10 cellular contexts compared by ENCODE assay signal in genomic region chr6:157557541-157557940, GRCh38.
A peak's percentile ranks its signal among the peaks of the same experiment; 100 is the strongest.
DNase-seq lines count a peak whose midpoint lies in the region; ATAC-seq, FAIRE-seq and TF ChIP-seq lines count a peak whose summit lies in the region.
"Had no signal": no experiment of that assay in that cellular context is flagged by ENCODE, and none has a peak within 500 bp of the region (broad histone marks: within the 10 kb centered on the region; RNA-seq: fewer than 3 reads in every experiment).

No MANE protein-coding gene starts in this region.

- H3K79me2 ChIP-seq in K562 (ENCODE audit: control insufficient read depth, insufficient read depth, low read length): no peaks in the 10 kb centered on the region

- H3K9ac ChIP-seq in K562 (ENCODE audit: insufficient read depth in 1 of 2, low read depth in 2 of 2, low read length in 2 of 2): no peak overlapping the region

- intact Hi-C loops in K562 (cut with micrococcal nuclease) (no loop called here), left ventricle myocardium superior (cut with micrococcal nuclease) (no loop called here), aorta (cut with DNase I) (no loop called here)

- peaks cover 0 to 10% of the 10 kb centered on the region in 2 experiments; a peak in 1 of 5 replicates for H3K4me1 ChIP-seq in K562 (replicated peaks in 1 of 2; ENCODE audit: control insufficient read depth in 2 of 2, insufficient read depth in 2 of 2, low read length in 2 of 2)
- peaks cover 12% of the 10 kb centered on the region for H3K4me1 ChIP-seq in CD8-positive, alpha-beta memory T cell (ENCODE audit: insufficient read depth, low read length)
- no peaks in the 10 kb centered on the region for H3K4me1 ChIP-seq in aorta (ENCODE audit: control insufficient read depth in 1 of 2, insufficient read depth in 2 of 2, low read length in 2 of 2)

- no peaks in the 10 kb centered on the region for H3K9me3 ChIP-seq in K562 (replicated peaks; ENCODE audit: control insufficient read depth, insufficient read depth, low read depth, low read length)
- H3K9me3 ChIP-seq in CD8-positive, alpha-beta memory T cell (ENCODE audit: low read length): no peaks in the 10 kb centered on the region
- no peaks in the 10 kb centered on the region for H3K9me3 ChIP-seq in aorta (ENCODE audit: control insufficient read depth, low read length)
- H3K9me3 ChIP-seq: heart right ventricle had no signal

- TF ChIP-seq POLR2A in K562 (conservative IDR thresholded peaks at IDR 0.05): no peak

- TF ChIP-seq CTCF in K562 (IDR thresholded peaks at IDR 0.05 in 2 of 3, conservative IDR thresholded peaks at IDR 0.05 in 1 of 3; ENCODE audit: insufficient read depth in 2 of 3, low read depth in 1 of 3, low read length in 3 of 3): no peak

- DNase-seq in K562 (ENCODE audit: extremely low read depth in 1 of 4, low spot score in 3 of 4): no peak
- no peak for DNase-seq in CD8-positive, alpha-beta memory T cell
- DNase-seq in left ventricle myocardium superior: no peak
- no peak for DNase-seq in aorta
- no peak for DNase-seq in NCI-H2107 treated with DMSO at 0.1 percent for 48 hours (lab: John Stamatoyannopoulos, UW; ENCODE audit: unreplicated experiment)
- DNase-seq: heart right ventricle had no signal

- H3K27me3 ChIP-seq in K562 (ENCODE audit: control insufficient read depth in 2 of 2, insufficient read depth in 2 of 2, low read length in 2 of 2) (no peaks in the 10 kb centered on the region), aorta (ENCODE audit: control insufficient read depth in 1 of 2, insufficient read depth in 2 of 2, low read length in 1 of 2) (no peaks in the 10 kb centered on the region)
- no peaks in the 10 kb centered on the region for H3K27me3 ChIP-seq in CD8-positive, alpha-beta memory T cell (ENCODE audit: insufficient read depth, low read length, poor library complexity, severe bottlenecking)
- H3K27me3 ChIP-seq: heart right ventricle had no signal

- H3K9me1 ChIP-seq in K562 (ENCODE audit: control insufficient read depth, insufficient read depth, low read length): no peaks in the 10 kb centered on the region

- H3K4me3 ChIP-seq in K562 (no peak overlapping the region), aorta (ENCODE audit: low read length in 2 of 2) (no peak overlapping the region)
- H3K4me3 ChIP-seq in CD8-positive, alpha-beta memory T cell (ENCODE audit: low read length): no peak overlapping the region
- H3K4me3 ChIP-seq: heart right ventricle had no signal

- TF ChIP-seq RAD21 in K562 (CRISPR knock-in tag; conservative IDR thresholded peaks at IDR 0.05 in 1 of 2, IDR thresholded peaks at IDR 0.05 in 1 of 2): no peak

- no peaks in the 10 kb centered on the region for H3K27me3 Mint-ChIP-seq in CD8-positive, alpha-beta memory T cell

- in situ Hi-C loops in K562 (cut with MboI): no loop called here

- H3K4me2 ChIP-seq in K562 (ENCODE audit: insufficient read depth, low read length): no peak overlapping the region

- FAIRE-seq in K562 (lab: Jason Lieb, UNC): peak; percentile 23

- H3K4me1 Mint-ChIP-seq in CD8-positive, alpha-beta memory T cell: peaks cover 40 to 50% (median 41%) of the 10 kb centered on the region in 3 donors

- ATAC-seq in GM18858 (IDR thresholded peaks at IDR 0.05; ENCODE audit: unreplicated experiment): peak; percentile 39
- peak; percentile 62 for ATAC-seq in GM21529 (IDR thresholded peaks at IDR 0.05; ENCODE audit: unreplicated experiment)
- peak; percentile 42 for ATAC-seq in HG03354 (IDR thresholded peaks at IDR 0.05; ENCODE audit: poor library complexity, severe bottlenecking, unreplicated experiment)
- ATAC-seq in K562: peak; percentile 35; the same call in 1 of the 3 replicates
- no peak for ATAC-seq in left ventricle myocardium superior
- ATAC-seq in aorta (ENCODE audit: low FRiP score): no peak

- no peak overlapping the region for H3K27ac ChIP-seq in K562 (ENCODE audit: extremely low read depth, low read depth, low read length)
- no peak overlapping the region for H3K27ac ChIP-seq in CD8-positive, alpha-beta memory T cell (ENCODE audit: low read depth, low read length)
- H3K27ac ChIP-seq in aorta (ENCODE audit: low read depth in 1 of 2, low read length in 2 of 2): no peak overlapping the region
- H3K27ac ChIP-seq: heart right ventricle had no signal

- TF ChIP-seq EP300 in K562 (IDR thresholded peaks at IDR 0.05; ENCODE audit: low read length): no peak

- no peak overlapping the region for H2AFZ ChIP-seq in K562 (ENCODE audit: low read depth, low read length)

- peak overlapping the region in 1 of 8 donors; percentile 1 for H3K27ac Mint-ChIP-seq in CD8-positive, alpha-beta memory T cell
- H3K27ac Mint-ChIP-seq: nephron had no signal

- H3K36me3 ChIP-seq in K562 (ENCODE audit: control insufficient read depth, insufficient read depth, low read length): peaks cover 4% of the 10 kb centered on the region; the same call in 1 of the 3 replicates
- no peaks in the 10 kb centered on the region for H3K36me3 ChIP-seq in CD8-positive, alpha-beta memory T cell (ENCODE audit: insufficient read depth, low read length)
- H3K36me3 ChIP-seq in aorta (ENCODE audit: control insufficient read depth in 1 of 2, insufficient read depth in 2 of 2, low read length in 1 of 2): no peaks in the 10 kb centered on the region

- POLR2A ChIA-PET in K562 (lab: Yijun Ruan, JAX): no interaction called here
- POLR2A ChIA-PET in CD8-positive, alpha-beta memory T cell (lab: Charles Lee): no interaction called here

- CTCF ChIA-PET in K562 (lab: Yijun Ruan, JAX; ENCODE audit: low intra/inter-chr PET ratio): interaction anchor here (2.8 kb wide), 1 partner anchor 242 kb away, joined by 20 read pairs; no protein-coding TSS in a partner anchor
- CTCF ChIA-PET in CD8-positive, alpha-beta memory T cell (lab: Charles Lee): no interaction called here

- H3K4me3 Mint-ChIP-seq in CD8-positive, alpha-beta memory T cell: peak overlapping the region in 1 of 7 donors; percentile 23
- H3K4me3 Mint-ChIP-seq: nephron had no signal

- BruUV-seq in K562 (replicated peaks; lab: Mats Ljungman, UMichigan): no TSS peak

- no peaks in the 10 kb centered on the region for H4K20me1 ChIP-seq in K562 (replicated peaks; ENCODE audit: control insufficient read depth, insufficient read depth, low read length)

- peaks cover 0 to 6% (median 0%) of the 10 kb centered on the region in 3 donors for H3K36me3 Mint-ChIP-seq in CD8-positive, alpha-beta memory T cell

- no peaks in the 10 kb centered on the region for H3K9me3 Mint-ChIP-seq in CD8-positive, alpha-beta memory T cell

- 63% methylated on average over 7 of the region's 7 CpGs for WGBS in K562 (ENCODE audit: insufficient coverage, low coverage, missing lambda C conversion rate)
- WGBS in aorta, 2 donors: 84 to 86% methylated on average over 7 of the region's 7 CpGs

TF ChIP-seq in K562, 482 proteins besides CTCF, POLR2A, EP300 and RAD21 (continues in another document):
- TF ChIP-seq ZNF174 (CRISPR knock-in tag; IDR thresholded peaks at IDR 0.05): no peak
- no peak for TF ChIP-seq MCM7 (IDR thresholded peaks at IDR 0.05)
- no peak for TF ChIP-seq PRPF4 (IDR thresholded peaks at IDR 0.05; ENCODE audit: insufficient read depth, low read depth, low read length, poor library complexity, severe bottlenecking)
- TF ChIP-seq, protein P1, sequence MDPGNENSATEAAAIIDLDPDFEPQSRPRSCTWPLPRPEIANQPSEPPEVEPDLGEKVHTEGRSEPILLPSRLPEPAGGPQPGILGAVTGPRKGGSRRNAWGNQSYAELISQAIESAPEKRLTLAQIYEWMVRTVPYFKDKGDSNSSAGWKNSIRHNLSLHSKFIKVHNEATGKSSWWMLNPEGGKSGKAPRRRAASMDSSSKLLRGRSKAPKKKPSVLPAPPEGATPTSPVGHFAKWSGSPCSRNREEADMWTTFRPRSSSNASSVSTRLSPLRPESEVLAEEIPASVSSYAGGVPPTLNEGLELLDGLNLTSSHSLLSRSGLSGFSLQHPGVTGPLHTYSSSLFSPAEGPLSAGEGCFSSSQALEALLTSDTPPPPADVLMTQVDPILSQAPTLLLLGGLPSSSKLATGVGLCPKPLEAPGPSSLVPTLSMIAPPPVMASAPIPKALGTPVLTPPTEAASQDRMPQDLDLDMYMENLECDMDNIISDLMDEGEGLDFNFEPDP (CRISPR knock-in tag; IDR thresholded peaks at IDR 0.05): no peak
- no peak for TF ChIP-seq PPARD (CRISPR knock-in tag; IDR thresholded peaks at IDR 0.05)
- TF ChIP-seq, protein P2, sequence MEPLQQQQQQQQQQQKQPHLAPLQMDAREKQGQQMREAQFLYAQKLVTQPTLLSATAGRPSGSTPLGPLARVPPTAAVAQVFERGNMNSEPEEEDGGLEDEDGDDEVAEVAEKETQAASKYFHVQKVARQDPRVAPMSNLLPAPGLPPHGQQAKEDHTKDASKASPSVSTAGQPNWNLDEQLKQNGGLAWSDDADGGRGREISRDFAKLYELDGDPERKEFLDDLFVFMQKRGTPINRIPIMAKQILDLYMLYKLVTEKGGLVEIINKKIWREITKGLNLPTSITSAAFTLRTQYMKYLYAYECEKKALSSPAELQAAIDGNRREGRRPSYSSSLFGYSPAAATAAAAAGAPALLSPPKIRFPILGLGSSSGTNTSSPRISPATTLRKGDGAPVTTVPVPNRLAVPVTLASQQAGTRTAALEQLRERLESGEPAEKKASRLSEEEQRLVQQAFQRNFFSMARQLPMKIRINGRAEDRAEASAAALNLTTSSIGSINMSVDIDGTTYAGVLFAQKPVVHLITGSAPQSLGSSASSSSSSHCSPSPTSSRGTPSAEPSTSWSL (CRISPR knock-in tag; IDR thresholded peaks at IDR 0.05; ENCODE audit: borderline replicate concordance): no peak
- no peak for TF ChIP-seq ARHGAP35 (IDR thresholded peaks at IDR 0.05; ENCODE audit: partially characterized antibody)
- TF ChIP-seq ZNF232 (CRISPR knock-in tag; IDR thresholded peaks at IDR 0.05): no peak

Comparison
In these comparisons a context has a peak if more than half of its experiments do, and no peak if none do; other contexts are left out.
1. ATAC-seq: peak in GM18858 (single experiment), GM21529 (single experiment), HG03354 (single experiment) and K562 (single experiment); none in left ventricle myocardium superior (single experiment) and aorta (single experiment).